ENCODE assay signal across 8 cellular contexts in the genomic region with DNA sequence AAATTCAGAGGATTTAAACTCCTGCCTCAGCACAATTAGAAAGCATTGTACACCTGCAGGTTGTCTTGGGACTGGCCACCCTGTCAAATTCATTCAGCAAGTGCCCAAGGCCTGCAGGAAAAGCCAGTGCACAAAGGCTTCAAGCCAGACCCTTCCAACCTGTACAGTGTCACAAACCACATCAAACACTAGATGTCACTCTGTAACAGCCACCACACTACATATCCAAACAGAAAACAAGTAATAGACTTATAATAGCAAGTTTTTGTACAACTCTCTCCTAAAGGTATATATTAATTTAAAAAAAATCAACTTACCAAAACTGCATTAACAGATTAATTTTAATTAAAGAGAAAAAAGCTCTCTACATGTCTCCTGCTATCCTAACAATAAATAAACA. TPM values are rescaled to one million over a fixed set of nuclear protein-coding genes. Genes with fewer than 3 reads are reported as not detected.
DNase-seq lines count a peak whose midpoint lies in the region; ATAC-seq, FAIRE-seq and TF ChIP-seq lines count a peak whose summit lies in the region.

No MANE protein-coding gene starts in this region.

- no peaks in the 10 kb centered on the region for H3K27me3 Mint-ChIP-seq in activated CD4-positive, alpha-beta T cell treated with anti-CD3 and anti-CD28 coated beads for 36 hours

- H3K9me3 ChIP-seq in GM12878 (replicated peaks; ENCODE audit: control insufficient read depth, insufficient read depth, low read length): no peaks in the 10 kb centered on the region
- no peaks in the 10 kb centered on the region for H3K9me3 ChIP-seq in keratinocyte (ENCODE audit: control insufficient read depth, low read depth, low read length)
- no peaks in the 10 kb centered on the region for H3K9me3 ChIP-seq in uterus

- H3K27ac Mint-ChIP-seq in activated CD4-positive, alpha-beta T cell treated with anti-CD3 and anti-CD28 coated beads for 36 hours: no peak overlapping the region

- peak; percentile 38 to 70 (median 66); a peak in 5 of 6 replicates for TF ChIP-seq CTCF in GM12878 (IDR thresholded peaks at IDR 0.05 in 2 of 3, conservative IDR thresholded peaks at IDR 0.05 in 1 of 3; ENCODE audit: control insufficient read depth in 2 of 3, extremely low read depth in 1 of 3, insufficient read depth in 1 of 3, low read depth in 3 of 3, low read length in 3 of 3)
- peak; percentile 27 to 56 (median 38) for TF ChIP-seq CTCF in keratinocyte (optimal IDR thresholded peaks at IDR 0.05 in 1 of 3, IDR thresholded peaks at IDR 0.05 in 1 of 3, conservative IDR thresholded peaks at IDR 0.05 in 1 of 3; ENCODE audit: extremely low read depth in 1 of 3, insufficient read depth in 2 of 3, low read length in 3 of 3)
- TF ChIP-seq CTCF in uterus (IDR thresholded peaks at IDR 0.05): peak in 3 of 4 experiments; percentile 21 to 28 (median 22)

- intact Hi-C loops in activated CD4-positive, alpha-beta T cell treated with anti-CD3 and anti-CD28 coated beads for 36 hours (cut with DNase I, micrococcal nuclease): loop anchor here (1.0 kb wide), 1 partner anchor 161 kb away; no protein-coding TSS in a partner anchor
- intact Hi-C loops in GM12878 (cut with micrococcal nuclease; ENCODE audit: unreplicated experiment) (loop anchor here (1.0 to 10.0 kb wide), 2 partner anchors 161 to 840 kb away; no protein-coding TSS in a partner anchor), uterus (cut with DNase I; ENCODE audit: low total_unique reads) (no loop called here)

- 0 out of 4 replicates have a peak, but pooled peaks cover 0 to 2% of the 10 kb centered on the region in 2 experiments for H3K36me3 ChIP-seq in GM12878 (ENCODE audit: control insufficient read depth in 2 of 2, insufficient read depth in 2 of 2, low read length in 1 of 2)
- peaks cover 0 to 1% of the 10 kb centered on the region in 2 experiments for H3K36me3 ChIP-seq in keratinocyte (ENCODE audit: control insufficient read depth in 2 of 2, extremely low read depth in 1 of 2, insufficient read depth in 2 of 2, low read length in 2 of 2)
- no peaks in the 10 kb centered on the region for H3K36me3 ChIP-seq in uterus

- POLR2A ChIA-PET in activated CD4-positive, alpha-beta T cell treated with anti-CD3 and anti-CD28 coated beads for 36 hours (lab: Charles Lee): no interaction called here
- POLR2A ChIA-PET in GM12878 (lab: Charles Lee): interaction anchor here (1.0 kb wide), 1 partner anchor 16 kb away, joined by 3 read pairs; no protein-coding TSS in a partner anchor

- RAD21 ChIA-PET in GM12878 (lab: Charles Lee; ENCODE audit: unreplicated experiment): interaction anchor here (0.8 to 2.8 kb wide), 6 partner anchors 48 to 160 kb away, joined by 3 to 36 read pairs (median 4); a partner anchor contains a TSS

- no TSS peak for BruUV-seq in GM12878 (replicated peaks; lab: Mats Ljungman, UMichigan)

- no peaks in the 10 kb centered on the region for H3K9me1 ChIP-seq in keratinocyte (ENCODE audit: control insufficient read depth, extremely low read depth, insufficient read depth, low read length)

- TF ChIP-seq RAD21 in GM12878 (IDR thresholded peaks at IDR 0.05; ENCODE audit: insufficient read depth, low read depth, low read length): peak; percentile 92

- no peak for TF ChIP-seq EP300 in GM12878 (IDR thresholded peaks at IDR 0.05; ENCODE audit: borderline replicate concordance in 1 of 2, control insufficient read depth in 1 of 2, low read depth in 2 of 2, low read length in 2 of 2)

- no peak for TF ChIP-seq POLR2A in GM12878 (IDR thresholded peaks at IDR 0.05; ENCODE audit: low read depth, low read length)
- TF ChIP-seq POLR2A in uterus (IDR thresholded peaks at IDR 0.05): no peak

- H3K27ac ChIP-seq in GM12878 (ENCODE audit: control insufficient read depth, insufficient read depth) (no peak overlapping the region), keratinocyte (ENCODE audit: control insufficient read depth, insufficient read depth, low read length) (no peak overlapping the region), uterus (no peak overlapping the region)

- DNase-seq in activated CD4-positive, alpha-beta T cell treated with anti-CD3 and anti-CD28 coated beads for 36 hours: peak; percentile 10
- no peak for DNase-seq in activated CD4-positive, alpha-beta T cell treated with anti-CD3 and anti-CD28 coated beads, Interleukin-2, amount 50 U/mL, for 48 hours
- DNase-seq in NCI-H345 treated with DMSO at 0.1 percent for 48 hours (lab: John Stamatoyannopoulos, UW; ENCODE audit: unreplicated experiment): peak; percentile 64
- no peak for DNase-seq in GM12878 (ENCODE audit: low read depth, low spot score)
- no peak for DNase-seq in keratinocyte (ENCODE audit: low read depth, low spot score)
- no peak for DNase-seq in uterus
- no peak for DNase-seq in stimulated activated CD4-positive, alpha-beta T cell treated with anti-CD3 and anti-CD28 coated beads, Interleukin-1b, Interleukin-23, amount 100 ng/mL, for 48 hours

- H3K4me3 ChIP-seq in GM12878 (no peak overlapping the region), keratinocyte (ENCODE audit: control insufficient read depth in 2 of 3, extremely low read depth in 1 of 3, insufficient read depth in 2 of 3, low read depth in 1 of 3, low read length in 3 of 3) (no peak overlapping the region), uterus (no peak overlapping the region)

- in situ Hi-C loops in GM12878 (cut with MboI): loop anchor here (5.0 kb wide), 1 partner anchor 158 kb away; no protein-coding TSS in a partner anchor

- H3K4me3 Mint-ChIP-seq in activated CD4-positive, alpha-beta T cell treated with anti-CD3 and anti-CD28 coated beads for 36 hours: no peak overlapping the region

- peak; percentile 73 for ATAC-seq in activated CD4-positive, alpha-beta T cell treated with anti-CD3 and anti-CD28 coated beads for 36 hours
- peak; percentile 48 for ATAC-seq in HG02798 (IDR thresholded peaks at IDR 0.05; ENCODE audit: poor library complexity, unreplicated experiment)
- peak; percentile 81 for ATAC-seq in GM12878

- FAIRE-seq in GM12878 (lab: Jason Lieb, UNC) (no peak), keratinocyte (lab: Jason Lieb, UNC) (no peak)

- SMC1A ChIA-PET in GM12878 (lab: Charles Lee; ENCODE audit: uncharacterized antibody, unreplicated experiment): interaction anchor here (0.6 to 3.4 kb wide), 10 partner anchors 9 to 171 kb away, joined by 3 to 32 read pairs (median 4); no protein-coding TSS in a partner anchor

- H3K79me2 ChIP-seq in GM12878 (ENCODE audit: control insufficient read depth, insufficient read depth, low read length) (peaks cover 3% of the 10 kb centered on the region), keratinocyte (ENCODE audit: control insufficient read depth, insufficient read depth, low read length) (no peaks in the 10 kb centered on the region)

- no peaks in the 10 kb centered on the region for H3K9me3 Mint-ChIP-seq in activated CD4-positive, alpha-beta T cell treated with anti-CD3 and anti-CD28 coated beads for 36 hours (ENCODE audit: low read depth)

- H3K4me2 ChIP-seq in GM12878 (ENCODE audit: control insufficient read depth, insufficient read depth): no peak overlapping the region
- no peak overlapping the region for H3K4me2 ChIP-seq in keratinocyte (ENCODE audit: control insufficient read depth, extremely low read depth, insufficient read depth, low read depth, low read length)

- H3K4me1 ChIP-seq in GM12878 (ENCODE audit: control insufficient read depth, insufficient read depth, low read length): peaks cover 17% of the 10 kb centered on the region
- H3K4me1 ChIP-seq in keratinocyte (ENCODE audit: control insufficient read depth, extremely low read depth, insufficient read depth, low read length): no peaks in the 10 kb centered on the region
- H3K4me1 ChIP-seq in uterus: no peaks in the 10 kb centered on the region

- H4K20me1 ChIP-seq in GM12878 (ENCODE audit: control insufficient read depth, insufficient read depth) (no peaks in the 10 kb centered on the region), keratinocyte (ENCODE audit: control insufficient read depth, extremely low read depth, insufficient read depth, low read length) (no peaks in the 10 kb centered on the region)

- dilution Hi-C loops in keratinocyte (cut with MboI; ENCODE audit: extremely low pct_ligation_motif_present, low sequenced_read_pairs): no loop called here

- H3K9ac ChIP-seq in GM12878 (ENCODE audit: control insufficient read depth, insufficient read depth, low read length): no peak overlapping the region
- no peak overlapping the region for H3K9ac ChIP-seq in keratinocyte (ENCODE audit: control insufficient read depth, extremely low read depth, insufficient read depth, low read length)

- peaks cover 18% of the 10 kb centered on the region for H3K4me1 Mint-ChIP-seq in activated CD4-positive, alpha-beta T cell treated with anti-CD3 and anti-CD28 coated beads for 36 hours

- H3K36me3 Mint-ChIP-seq in activated CD4-positive, alpha-beta T cell treated with anti-CD3 and anti-CD28 coated beads for 36 hours (ENCODE audit: low read depth): peaks cover 2% of the 10 kb centered on the region

- no peak overlapping the region for H2AFZ ChIP-seq in GM12878 (ENCODE audit: control insufficient read depth, low read depth, low read length)
- no peak overlapping the region for H2AFZ ChIP-seq in keratinocyte (ENCODE audit: control insufficient read depth, low read length)

- CTCF ChIA-PET in activated CD4-positive, alpha-beta T cell treated with anti-CD3 and anti-CD28 coated beads for 36 hours (lab: Charles Lee): interaction anchor here (0.8 to 1.6 kb wide), 4 partner anchors 9 to 167 kb away, joined by 3 to 5 read pairs (median 4); no protein-coding TSS in a partner anchor
- CTCF ChIA-PET in GM12878 (lab: Yijun Ruan, JAX): interaction anchor here (0.7 to 6.1 kb wide), 11 partner anchors 8 to 174 kb away, joined by 3 to 115 read pairs (median 5); no protein-coding TSS in a partner anchor

- H3K27me3 ChIP-seq in GM12878 (replicated peaks in 1 of 2; ENCODE audit: control insufficient read depth in 2 of 2, insufficient read depth in 2 of 2, low read length in 1 of 2) (no peaks in the 10 kb centered on the region), keratinocyte (ENCODE audit: control insufficient read depth, extremely low read depth, insufficient read depth, low read length) (no peaks in the 10 kb centered on the region), uterus (no peaks in the 10 kb centered on the region)

RNA-seq across cellular contexts. Expression of a gene that starts 47.6 kb away (rescaled TPM):
- total RNA-seq in activated CD4-positive, alpha-beta T cell treated with anti-CD3 and anti-CD28 coated beads for 36 hours: 10 to 100 TPM; 20.2 to 26.4 TPM
- 91.9 and 98.1 TPM in 2 replicates for total RNA-seq in GM12878 (2013; cell fraction: nucleolus; rRNA removed)
- total RNA-seq in GM12878 (2014; rRNA removed) (22.0 and 23.2 TPM in 2 replicates), GM12878 (2014; rRNA removed; fragmentation: Illumina TruSeq; extraction: Trizol) (18.7 and 19.3 TPM in 2 replicates), GM12878 (2021) (29.4 and 30.7 TPM in 2 replicates), uterus (10 to 100 TPM; 25.9 to 48.9 (median 38.6) TPM)
- 8.1 TPM for polyA plus RNA-seq in GM12878 (2011; ENCODE audit: low read depth)
- polyA plus RNA-seq in GM12878 (2011; rRNA removed) (8.2 and 10.9 TPM in 2 replicates), GM12878 (2014; fragmentation: Illumina TruSeq; extraction: Trizol) (23.5 and 24.1 TPM in 2 replicates), GM12878 (2014; fragmentation: Nextera tagmentation; extraction: Ambion mirVana) (1 to 10 TPM; 2.9 to 4.0 TPM), GM12878 (2014; rRNA removed) (14.4 and 16.3 TPM in 2 replicates), GM12878 (2016; fragmentation: Nextera tagmentation; extraction: Ambion mirVana) (10 to 100 TPM; 20.4 to 20.5 TPM), keratinocyte (2.6 to 3.2 TPM (median 3.0 TPM) in 3 replicates)
- 6.3 and 8.0 TPM in 2 replicates for polyA plus RNA-seq in GM12878 (2011; cell fraction: cytosol; rRNA removed)
- 21.0 and 23.1 TPM in 2 replicates for polyA plus RNA-seq in GM12878 (2011; cell fraction: nucleus; rRNA removed)
- 8.4 and 9.2 TPM in 2 replicates for polyA plus RNA-seq in GM12878 (2012)
- polyA minus RNA-seq in GM12878 (2011; rRNA and poly(A)+ RNA removed): 28.7 TPM in 2 replicates
- 7.9 and 9.0 TPM in 2 replicates for polyA minus RNA-seq in GM12878 (2011; cell fraction: cytosol; rRNA and poly(A)+ RNA removed)
- polyA minus RNA-seq in GM12878 (2011; cell fraction: nucleus; rRNA and poly(A)+ RNA removed): 46.5 and 55.2 TPM in 2 replicates
- 10.4 TPM for polyA plus RNA-seq in keratinocyte (2011; ENCODE audit: low read depth)
- 2.1 and 4.0 TPM in 2 replicates for polyA plus RNA-seq in keratinocyte (2011; cell fraction: cytosol; rRNA removed)
- polyA plus RNA-seq in keratinocyte (2011; cell fraction: nucleus; rRNA removed): 8.7 and 10.0 TPM in 2 replicates
- polyA plus RNA-seq in keratinocyte (2012; ENCODE audit: low replicate concordance): 3.8 and 10.7 TPM in 2 replicates
- polyA minus RNA-seq in keratinocyte: 9.4 to 12.0 TPM (median 10.0 TPM) in 3 replicates
- polyA minus RNA-seq in keratinocyte (2011; cell fraction: cytosol; rRNA and poly(A)+ RNA removed): 4.0 TPM
- polyA minus RNA-seq in keratinocyte (2011; cell fraction: nucleus; rRNA and poly(A)+ RNA removed): 15.0 and 28.2 TPM in 2 replicates

Comparison
In these comparisons a context has a peak if more than half of its experiments do, and no peak if none do; other contexts are left out.
1. DNase-seq: peak in activated CD4-positive, alpha-beta T cell treated with anti-CD3 and anti-CD28 coated beads for 36 hours (single experiment) and NCI-H345 treated with DMSO at 0.1 percent for 48 hours (single experiment); none in activated CD4-positive, alpha-beta T cell treated with anti-CD3 and anti-CD28 coated beads, Interleukin-2, amount 50 U/mL, for 48 hours (0 of 2), GM12878 (single experiment), keratinocyte (single experiment), uterus (0 of 2) and stimulated activated CD4-positive, alpha-beta T cell treated with anti-CD3 and anti-CD28 coated beads, Interleukin-1b, Interleukin-23, amount 100 ng/mL, for 48 hours (single experiment).
2. Peak in every context shown above with its lines, with median percentiles within 50 percentile points of each other: ATAC-seq and CTCF ChIP-seq.